ENCODE assay signal across 1 cellular context in genomic region chr14:55271572-55272414, GRCh38.
TF ChIP-seq lines count a peak whose summit lies in the region.

No MANE protein-coding gene starts in this region.

TF ChIP-seq in HepG2, 621 proteins besides CTCF, POLR2A, EP300 and RAD21 (continued from another document and continues in another):
- 0 out of 2 replicates have a peak, but pooled peaks have one; percentile 44 for TF ChIP-seq ZNF747 (CRISPR knock-in tag; IDR thresholded peaks at IDR 0.05; ENCODE audit: borderline replicate concordance)
- no peak for TF ChIP-seq SMC3 (IDR thresholded peaks at IDR 0.05; ENCODE audit: low read length)
- peak; percentile 36; the same call in 1 of the 2 replicates for TF ChIP-seq TAF1 (CRISPR knock-in tag; IDR thresholded peaks at IDR 0.05)
- 0 out of 2 replicates have a peak, but pooled peaks have one; percentile 29 for TF ChIP-seq ZNF572 (CRISPR knock-in tag; IDR thresholded peaks at IDR 0.05)
- TF ChIP-seq ZHX1 (CRISPR knock-in tag; IDR thresholded peaks at IDR 0.05; ENCODE audit: low read depth): peak; percentile 97
- no peak for TF ChIP-seq ZNF703 (CRISPR knock-in tag; IDR thresholded peaks at IDR 0.05; ENCODE audit: borderline replicate concordance)
- TF ChIP-seq TFE3 (CRISPR knock-in tag; IDR thresholded peaks at IDR 0.05): no peak
- no peak for TF ChIP-seq MBNL3 (CRISPR knock-in tag; conservative IDR thresholded peaks at IDR 0.05)
- TF ChIP-seq ZNF710 (CRISPR knock-in tag; IDR thresholded peaks at IDR 0.05; ENCODE audit: borderline replicate concordance): peak; percentile 47; the same call in 1 of the 2 replicates
- TF ChIP-seq MYC (CRISPR knock-in tag; IDR thresholded peaks at IDR 0.05; ENCODE audit: borderline replicate concordance): peak; percentile 45; the same call in 1 of the 2 replicates
- TF ChIP-seq ZNF790 (CRISPR knock-in tag; IDR thresholded peaks at IDR 0.05; ENCODE audit: borderline replicate concordance): no peak
- no peak for TF ChIP-seq ZBTB46 (CRISPR knock-in tag; IDR thresholded peaks at IDR 0.05; ENCODE audit: borderline replicate concordance)
- TF ChIP-seq HNRNPLL (IDR thresholded peaks at IDR 0.05; ENCODE audit: low read depth, low read length, poor library complexity, severe bottlenecking): peak; percentile 55
- peak; percentile 58; the same call in 1 of the 2 replicates for TF ChIP-seq ERF (CRISPR knock-in tag; IDR thresholded peaks at IDR 0.05)
- no peak for TF ChIP-seq MEIS1 (CRISPR knock-in tag; IDR thresholded peaks at IDR 0.05; ENCODE audit: borderline replicate concordance)
- 0 out of 2 replicates have a peak, but pooled peaks have one; percentile 27 for TF ChIP-seq BATF2 (CRISPR knock-in tag; IDR thresholded peaks at IDR 0.05)
- TF ChIP-seq ZNF232 (CRISPR knock-in tag; IDR thresholded peaks at IDR 0.05; ENCODE audit: borderline replicate concordance): peak; percentile 53; the same call in 1 of the 2 replicates
- TF ChIP-seq NFKBIZ (CRISPR knock-in tag; IDR thresholded peaks at IDR 0.05): 0 out of 2 replicates have a peak, but pooled peaks have one; percentile 40
- TF ChIP-seq ZNF446 (CRISPR knock-in tag; IDR thresholded peaks at IDR 0.05): no peak
- TF ChIP-seq EED (CRISPR knock-in tag; IDR thresholded peaks at IDR 0.05): no peak; the same call in 1 of the 2 replicates
- TF ChIP-seq SSRP1 (CRISPR knock-in tag; IDR thresholded peaks at IDR 0.05): no peak
- TF ChIP-seq ZNF878 (CRISPR knock-in tag; IDR thresholded peaks at IDR 0.05): no peak
- TF ChIP-seq HOXA3 (CRISPR knock-in tag; IDR thresholded peaks at IDR 0.05): peak; percentile 99
- peak; percentile 77 for TF ChIP-seq ATF2 (CRISPR knock-in tag; IDR thresholded peaks at IDR 0.05)
- no peak for TF ChIP-seq ZMAT5 (CRISPR knock-in tag; IDR thresholded peaks at IDR 0.05; ENCODE audit: borderline replicate concordance, low read depth)
- TF ChIP-seq MATR3 (CRISPR knock-in tag; IDR thresholded peaks at IDR 0.05): no peak
- TF ChIP-seq STAG1 (CRISPR knock-in tag; IDR thresholded peaks at IDR 0.05): no peak
- TF ChIP-seq FOXO1 (CRISPR knock-in tag; IDR thresholded peaks at IDR 0.05): no peak
- peak; percentile 50 for TF ChIP-seq SAP130 (CRISPR knock-in tag; IDR thresholded peaks at IDR 0.05; ENCODE audit: low read depth)
- TF ChIP-seq ZNF326 (CRISPR knock-in tag; IDR thresholded peaks at IDR 0.05; ENCODE audit: borderline replicate concordance): no peak
- peak; percentile 60; the same call in 1 of the 2 replicates for TF ChIP-seq ZBTB7B (CRISPR knock-in tag; IDR thresholded peaks at IDR 0.05)
- TF ChIP-seq GTF2F1 (IDR thresholded peaks at IDR 0.05; ENCODE audit: low read length): no peak
- no peak for TF ChIP-seq ZFP41 (CRISPR knock-in tag; IDR thresholded peaks at IDR 0.05; ENCODE audit: borderline replicate concordance)
- no peak for TF ChIP-seq NFE2L1 (CRISPR knock-in tag; IDR thresholded peaks at IDR 0.05; ENCODE audit: borderline replicate concordance)
- TF ChIP-seq NFKB2 (CRISPR knock-in tag; IDR thresholded peaks at IDR 0.05; ENCODE audit: borderline replicate concordance): 0 out of 2 replicates have a peak, but pooled peaks have one; percentile 28
- TF ChIP-seq STAT5B (CRISPR knock-in tag; IDR thresholded peaks at IDR 0.05): peak; percentile 48; the same call in 1 of the 2 replicates
- no peak for TF ChIP-seq ZNF382 (CRISPR knock-in tag; IDR thresholded peaks at IDR 0.05; ENCODE audit: borderline replicate concordance)
- TF ChIP-seq ZNF205 (CRISPR knock-in tag; IDR thresholded peaks at IDR 0.05): no peak
- TF ChIP-seq TSC22D2 (CRISPR knock-in tag; IDR thresholded peaks at IDR 0.05; ENCODE audit: borderline replicate concordance): 0 out of 2 replicates have a peak, but pooled peaks have one; percentile 64
- peak; percentile 36; the same call in 1 of the 2 replicates for TF ChIP-seq ZNF891 (CRISPR knock-in tag; IDR thresholded peaks at IDR 0.05)
- TF ChIP-seq HDAC1 (CRISPR knock-in tag; IDR thresholded peaks at IDR 0.05): peak; percentile 67
- TF ChIP-seq SPEN (CRISPR knock-in tag; IDR thresholded peaks at IDR 0.05; ENCODE audit: low read depth): no peak
- TF ChIP-seq GATAD2A (CRISPR knock-in tag; IDR thresholded peaks at IDR 0.05): peak; percentile 38; the same call in 1 of the 2 replicates
- TF ChIP-seq ZNF883 (CRISPR knock-in tag; IDR thresholded peaks at IDR 0.05; ENCODE audit: not compliant biosample characterization): no peak
- peak in 1 of 2 experiments; percentile 74 for TF ChIP-seq HMGXB4 (CRISPR knock-in tag; IDR thresholded peaks at IDR 0.05; ENCODE audit: borderline replicate concordance in 1 of 2, low read depth in 1 of 2)
- TF ChIP-seq ZNF788 (CRISPR knock-in tag; IDR thresholded peaks at IDR 0.05; ENCODE audit: borderline replicate concordance): peak; percentile 65
- peak; percentile 16; the same call in 1 of the 2 replicates for TF ChIP-seq NRL (CRISPR knock-in tag; IDR thresholded peaks at IDR 0.05; ENCODE audit: borderline replicate concordance)
- TF ChIP-seq BRF2 (CRISPR knock-in tag; IDR thresholded peaks at IDR 0.05): no peak
- TF ChIP-seq ZNF768 (CRISPR knock-in tag; IDR thresholded peaks at IDR 0.05): peak; percentile 48; the same call in 1 of the 2 replicates
- TF ChIP-seq ZBTB14 (CRISPR knock-in tag; IDR thresholded peaks at IDR 0.05): 0 out of 2 replicates have a peak, but pooled peaks have one; percentile 23
- TF ChIP-seq KDM5B (CRISPR knock-in tag; IDR thresholded peaks at IDR 0.05; ENCODE audit: borderline replicate concordance): no peak
- TF ChIP-seq ZNF619 (CRISPR knock-in tag; IDR thresholded peaks at IDR 0.05): no peak
- TF ChIP-seq MXD3 (CRISPR knock-in tag; IDR thresholded peaks at IDR 0.05): peak; percentile 32; the same call in 1 of the 2 replicates
- peak; percentile 66 for TF ChIP-seq ZNF501 (CRISPR knock-in tag; IDR thresholded peaks at IDR 0.05)
